10 cellular contexts compared by ENCODE assay signal in the genomic region with DNA sequence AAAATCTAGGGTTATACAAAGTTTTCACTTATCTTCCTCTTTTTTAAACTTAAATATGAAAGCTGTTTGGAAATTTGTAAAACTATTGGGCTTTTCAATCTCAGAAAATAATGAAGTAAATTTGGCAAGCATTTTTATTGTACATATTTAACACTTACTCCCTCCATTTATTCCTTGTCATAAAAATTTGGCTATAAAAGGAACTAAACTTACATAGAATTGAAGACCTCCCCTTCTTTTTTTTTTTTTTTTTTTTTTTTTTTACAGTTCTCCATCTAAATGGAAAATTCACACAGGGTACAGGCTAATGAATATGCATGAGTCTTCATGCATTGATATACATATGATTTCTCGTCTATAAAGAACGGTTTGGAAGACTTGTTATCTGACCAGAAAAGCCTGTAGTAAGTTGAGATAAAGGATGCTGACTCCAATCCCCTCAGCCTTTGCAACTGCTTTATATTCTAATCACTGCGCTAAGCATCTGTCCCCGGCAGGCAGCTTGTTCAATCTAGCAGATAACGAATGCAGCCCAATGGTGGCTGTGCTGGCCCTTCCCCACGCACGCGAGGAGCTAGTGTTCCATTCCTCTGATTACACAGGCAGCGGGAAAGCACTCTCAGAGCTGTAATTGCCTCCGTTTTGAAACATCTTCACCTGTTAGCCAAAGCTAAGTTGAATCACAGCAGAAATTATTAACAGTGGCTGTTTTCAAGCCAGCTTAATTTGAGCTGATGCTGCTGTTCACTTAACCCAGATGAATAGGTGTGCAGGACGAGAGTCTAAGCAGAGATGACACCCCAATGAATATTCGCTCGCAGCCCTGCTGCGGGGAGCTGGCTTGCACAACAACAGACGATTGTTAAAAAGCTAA.
DNase-seq lines count a peak whose midpoint lies in the region; ATAC-seq and TF ChIP-seq lines count a peak whose summit lies in the region.
"Had no signal": no experiment of that assay in that cellular context is flagged by ENCODE, and none has a peak within 500 bp of the region (broad histone marks: within the 10 kb centered on the region; RNA-seq: fewer than 3 reads in every experiment).

No MANE protein-coding gene starts in this region.

- no peak overlapping the region for H3K9ac ChIP-seq in mucosa of rectum (ENCODE audit: low read depth in 1 of 2, low read length in 2 of 2)
- H3K9ac ChIP-seq: KMS-11 had no signal

- ATAC-seq in GM18511 (IDR thresholded peaks at IDR 0.05; ENCODE audit: unreplicated experiment) (peak; percentile 63), GM18861 (IDR thresholded peaks at IDR 0.05; ENCODE audit: unreplicated experiment) (no peak)

- no peaks in the 10 kb centered on the region for H3K36me3 Mint-ChIP-seq in activated naive CD4-positive, alpha-beta T cell treated with anti-CD3 and anti-CD28 coated beads, Interleukin-2, amount 10 ng/mL, durations not matched to agents 7 days and 5 days

- peaks cover 3% of the 10 kb centered on the region for H3K9me3 Mint-ChIP-seq in activated naive CD4-positive, alpha-beta T cell treated with anti-CD3 and anti-CD28 coated beads, Interleukin-2, amount 10 ng/mL, durations not matched to agents 7 days and 5 days

- H3K4me3 Mint-ChIP-seq in activated naive CD4-positive, alpha-beta T cell treated with anti-CD3 and anti-CD28 coated beads, Interleukin-2, amount 10 ng/mL, durations not matched to agents 7 days and 5 days = no peak overlapping the region

- no peaks in the 10 kb centered on the region for H3K9me3 ChIP-seq in mucosa of rectum (ENCODE audit: control insufficient read depth in 2 of 2, low read length in 2 of 2)
- H3K9me3 ChIP-seq: neutrophil had no signal

- peaks cover 3 to 5% of the 10 kb centered on the region in 2 donors for H3K4me1 ChIP-seq in mucosa of rectum (ENCODE audit: control insufficient read depth in 2 of 2, insufficient read depth in 2 of 2, low read length in 2 of 2)

- H3K27me3 Mint-ChIP-seq in activated naive CD4-positive, alpha-beta T cell treated with anti-CD3 and anti-CD28 coated beads, Interleukin-2, amount 10 ng/mL, durations not matched to agents 7 days and 5 days = no peaks in the 10 kb centered on the region

- CTCF ChIA-PET in activated naive CD4-positive, alpha-beta T cell treated with anti-CD3 and anti-CD28 coated beads, Interleukin-2, amount 10 ng/mL, durations not matched to agents 7 days and 5 days (lab: Charles Lee) = no interaction called here

- DNase-seq in NCI-H1092 treated with DMSO at 0.1 percent for 48 hours (lab: John Stamatoyannopoulos, UW) (peak; percentile 58), choroid plexus epithelial cell (ENCODE audit: low read depth) (peak; percentile 12), SIG-M5 treated with dmso at 0.1 percent for 504 hours (lab: John Stamatoyannopoulos, UW; ENCODE audit: unreplicated experiment) (no peak), OCI-M2 (lab: John Stamatoyannopoulos, UW; ENCODE audit: unreplicated experiment) (no peak)
- no peak for DNase-seq in activated naive CD4-positive, alpha-beta T cell treated with anti-CD3 and anti-CD28 coated beads, Interleukin-2, amount 10 ng/mL, durations not matched to agents 7 days and 5 days

- no peak overlapping the region for H3K27ac ChIP-seq in mucosa of rectum (ENCODE audit: low read depth in 2 of 2, low read length in 2 of 2)
- H3K27ac ChIP-seq: KMS-11, neutrophil had no signal

- no peaks in the 10 kb centered on the region for H3K27me3 ChIP-seq in mucosa of rectum (ENCODE audit: control insufficient read depth in 2 of 2, insufficient read depth in 2 of 2, low read length in 2 of 2)

- TF ChIP-seq CTCF in choroid plexus epithelial cell (conservative IDR thresholded peaks at IDR 0.05; ENCODE audit: low read depth, low read length) = no peak

- peak overlapping the region; percentile 37 for H3K4me3 ChIP-seq in choroid plexus epithelial cell (ENCODE audit: low read depth, low read length)
- peak overlapping the region; percentile 25 to 51 for H3K4me3 ChIP-seq in mucosa of rectum (ENCODE audit: low read length in 2 of 2)

- no peaks in the 10 kb centered on the region for H3K36me3 ChIP-seq in mucosa of rectum (ENCODE audit: control insufficient read depth in 2 of 2, insufficient read depth in 2 of 2, low read length in 2 of 2)
- H3K36me3 ChIP-seq: neutrophil had no signal

- no peaks in the 10 kb centered on the region for H3K4me1 Mint-ChIP-seq in activated naive CD4-positive, alpha-beta T cell treated with anti-CD3 and anti-CD28 coated beads, Interleukin-2, amount 10 ng/mL, durations not matched to agents 7 days and 5 days

- no peak overlapping the region for H3K27ac Mint-ChIP-seq in activated naive CD4-positive, alpha-beta T cell treated with anti-CD3 and anti-CD28 coated beads, Interleukin-2, amount 10 ng/mL, durations not matched to agents 7 days and 5 days

Comparison
In these comparisons a context has a peak if more than half of its experiments do, and no peak if none do; other contexts are left out.
1. DNase-seq: peak in NCI-H1092 treated with DMSO at 0.1 percent for 48 hours (single experiment) and choroid plexus epithelial cell (single experiment); none in activated naive CD4-positive, alpha-beta T cell treated with anti-CD3 and anti-CD28 coated beads, Interleukin-2, amount 10 ng/mL, durations not matched to agents 7 days and 5 days (single experiment), SIG-M5 treated with dmso at 0.1 percent for 504 hours (single experiment) and OCI-M2 (single experiment).